ENCODE assay signal across 18 cellular contexts in genomic region chr1:8293641-8294169, GRCh38. TPM values are rescaled to one million over a fixed set of nuclear protein-coding genes. Genes with fewer than 3 reads are reported as not detected.
A peak's percentile ranks its signal among the peaks of the same experiment; 100 is the strongest.
DNase-seq lines count a peak whose midpoint lies in the region; ATAC-seq, FAIRE-seq and TF ChIP-seq lines count a peak whose summit lies in the region.
"Had no signal": no experiment of that assay in that cellular context is flagged by ENCODE, and none has a peak within 500 bp of the region (broad histone marks: within the 10 kb centered on the region; RNA-seq: fewer than 3 reads in every experiment).

No MANE protein-coding gene starts in this region.

- DNase-seq in chondrocyte (ENCODE audit: low spot score) = no peak
- no peak for DNase-seq in lower lobe of right lung
- DNase-seq in small intestine = peak; percentile 27
- DNase-seq in vagina (ENCODE audit: extremely low spot score in 2 of 2) = no peak
- no peak for DNase-seq in activated CD8-positive, alpha-beta T cell treated with anti-CD3 and anti-CD28 coated beads, Interleukin-2, amount 10 ng/mL, durations not matched to agents 7 days and 5 days
- DNase-seq in NCI-H748 (lab: John Stamatoyannopoulos, UW; ENCODE audit: unreplicated experiment) = no peak
- DNase-seq in heart right ventricle = no peak
- DNase-seq: CD8-positive, alpha-beta T cell; DMS53; EL; GOT3; NCI-H1417; NCI-H187 treated with DMSO at 0.1 percent for 48 hours; NCI-H524; RPMI8226; SHP77 treated with DMSO at 0.1 percent for 48 hours had no signal

- no peaks in the 10 kb centered on the region for H3K27me3 ChIP-seq in lower lobe of right lung (ENCODE audit: low read depth)
- H3K27me3 ChIP-seq in small intestine (ENCODE audit: control insufficient read depth in 2 of 2, insufficient read depth in 2 of 2, low read length in 2 of 2) = no peaks in the 10 kb centered on the region
- no peaks in the 10 kb centered on the region for H3K27me3 ChIP-seq in vagina
- H3K27me3 ChIP-seq in heart right ventricle = no peaks in the 10 kb centered on the region
- H3K27me3 ChIP-seq: BLaER1 treated with 17β-estradiol and CSF1 and Interleukin-3, amounts not matched to agents 10 nM and 100 nM had no signal

- H3K4me1 ChIP-seq in lower lobe of right lung (no peaks in the 10 kb centered on the region), small intestine (ENCODE audit: control insufficient read depth in 2 of 2, insufficient read depth in 1 of 2, low read depth in 1 of 2, low read length in 1 of 2) (peaks cover 0 to 2% of the 10 kb centered on the region in 2 donors), vagina (no peaks in the 10 kb centered on the region), heart right ventricle (no peaks in the 10 kb centered on the region)
- H3K4me1 ChIP-seq: BLaER1 treated with 17β-estradiol and CSF1 and Interleukin-3, amounts not matched to agents 10 nM and 100 nM had no signal

- H3K9me3 Mint-ChIP-seq in chondrocyte (ENCODE audit: low read depth) = no peaks in the 10 kb centered on the region
- no peaks in the 10 kb centered on the region for H3K9me3 Mint-ChIP-seq in activated CD8-positive, alpha-beta T cell treated with anti-CD3 and anti-CD28 coated beads, Interleukin-2, amount 10 ng/mL, durations not matched to agents 7 days and 5 days (ENCODE audit: insufficient read depth)
- H3K9me3 Mint-ChIP-seq: CD8-positive, alpha-beta T cell had no signal

- intact Hi-C loops in lower lobe of right lung (cut with DNase I) (no loop called here), vagina (cut with DNase I) (no loop called here), heart right ventricle (cut with DNase I) (no loop called here)

- H3K36me3 ChIP-seq in lower lobe of right lung = no peaks in the 10 kb centered on the region
- H3K36me3 ChIP-seq in small intestine (ENCODE audit: control insufficient read depth in 2 of 2, insufficient read depth in 2 of 2, low read length in 2 of 2) = no peaks in the 10 kb centered on the region
- no peaks in the 10 kb centered on the region for H3K36me3 ChIP-seq in vagina
- no peaks in the 10 kb centered on the region for H3K36me3 ChIP-seq in heart right ventricle
- H3K36me3 ChIP-seq: BLaER1 treated with 17β-estradiol and CSF1 and Interleukin-3, amounts not matched to agents 10 nM and 100 nM had no signal

- no peaks in the 10 kb centered on the region for H3K9me3 ChIP-seq in lower lobe of right lung
- no peaks in the 10 kb centered on the region for H3K9me3 ChIP-seq in small intestine (ENCODE audit: control insufficient read depth, low read depth)
- no peaks in the 10 kb centered on the region for H3K9me3 ChIP-seq in vagina
- no peaks in the 10 kb centered on the region for H3K9me3 ChIP-seq in heart right ventricle
- H3K9me3 ChIP-seq: BLaER1 treated with 17β-estradiol and CSF1 and Interleukin-3, amounts not matched to agents 10 nM and 100 nM had no signal

- H3K36me3 Mint-ChIP-seq in chondrocyte (ENCODE audit: low read depth) = no peaks in the 10 kb centered on the region
- no peaks in the 10 kb centered on the region for H3K36me3 Mint-ChIP-seq in activated CD8-positive, alpha-beta T cell treated with anti-CD3 and anti-CD28 coated beads, Interleukin-2, amount 10 ng/mL, durations not matched to agents 7 days and 5 days (ENCODE audit: low read depth)
- H3K36me3 Mint-ChIP-seq: CD8-positive, alpha-beta T cell had no signal

- no peak overlapping the region for H3K4me3 Mint-ChIP-seq in chondrocyte (ENCODE audit: unreplicated experiment)
- H3K4me3 Mint-ChIP-seq in activated CD8-positive, alpha-beta T cell treated with anti-CD3 and anti-CD28 coated beads, Interleukin-2, amount 10 ng/mL, durations not matched to agents 7 days and 5 days = no peak overlapping the region
- H3K4me3 Mint-ChIP-seq: CD8-positive, alpha-beta T cell had no signal

- 89 to 91% (median 91%) methylated on average over 4 of the region's 4 CpGs for whole genome bisulfite sequencing in small intestine, 3 donors
- 95 to 96% methylated on average over 4 of the region's 4 CpGs for WGBS in heart right ventricle, 2 donors

- H3K4me3 ChIP-seq in lower lobe of right lung = peak overlapping the region; percentile 14
- H3K4me3 ChIP-seq in small intestine (ENCODE audit: low read depth in 1 of 2, low read length in 2 of 2) = no peak overlapping the region
- H3K4me3 ChIP-seq in vagina = no peak overlapping the region
- no peak overlapping the region for H3K4me3 ChIP-seq in heart right ventricle
- H3K4me3 ChIP-seq: BLaER1 treated with 17β-estradiol and CSF1 and Interleukin-3, amounts not matched to agents 10 nM and 100 nM; GM12878 had no signal

- H3K4me1 Mint-ChIP-seq in chondrocyte (ENCODE audit: low read depth) = peaks cover 18% of the 10 kb centered on the region
- H3K4me1 Mint-ChIP-seq in activated CD8-positive, alpha-beta T cell treated with anti-CD3 and anti-CD28 coated beads, Interleukin-2, amount 10 ng/mL, durations not matched to agents 7 days and 5 days (ENCODE audit: low read depth) = no peaks in the 10 kb centered on the region

- no peak for TF ChIP-seq CTCF in chondrocyte (IDR thresholded peaks at IDR 0.05)
- TF ChIP-seq CTCF in lower lobe of right lung (IDR thresholded peaks at IDR 0.05) = no peak
- TF ChIP-seq CTCF in vagina (IDR thresholded peaks at IDR 0.05) = no peak
- no peak for TF ChIP-seq CTCF in heart right ventricle (IDR thresholded peaks at IDR 0.05)

- FAIRE-seq in small intestine (lab: Jason Lieb, UNC) = no peak
- FAIRE-seq: GM12878 had no signal

- CTCF ChIA-PET in activated CD8-positive, alpha-beta T cell treated with anti-CD3 and anti-CD28 coated beads, Interleukin-2, amount 10 ng/mL, durations not matched to agents 7 days and 5 days (lab: Charles Lee) = interaction anchor here (1.2 kb wide), 1 partner anchor 279 kb away, joined by 5 read pairs; no protein-coding TSS in a partner anchor

- H3K27ac Mint-ChIP-seq in chondrocyte (ENCODE audit: unreplicated experiment) = peak overlapping the region; percentile 70
- no peak overlapping the region for H3K27ac Mint-ChIP-seq in activated CD8-positive, alpha-beta T cell treated with anti-CD3 and anti-CD28 coated beads, Interleukin-2, amount 10 ng/mL, durations not matched to agents 7 days and 5 days
- H3K27ac Mint-ChIP-seq: CD8-positive, alpha-beta T cell had no signal

- ATAC-seq in lower lobe of right lung (peak; percentile 9 to 35), heart right ventricle (no peak)
- no peak for ATAC-seq in activated CD8-positive, alpha-beta T cell treated with anti-CD3 and anti-CD28 coated beads, Interleukin-2, amount 10 ng/mL, durations not matched to agents 7 days and 5 days
- ATAC-seq: CD8-positive, alpha-beta T cell; GM12878 had no signal

- H3K27ac ChIP-seq in lower lobe of right lung (peak overlapping the region; percentile 77), small intestine (ENCODE audit: low read depth in 1 of 2, low read length in 1 of 2) (peak overlapping the region in 1 of 2 donors; percentile 21), vagina (peak overlapping the region; percentile 25), heart right ventricle (no peak overlapping the region)
- H3K27ac ChIP-seq: BLaER1 treated with 17β-estradiol and CSF1 and Interleukin-3, amounts not matched to agents 10 nM and 100 nM had no signal

- no peaks in the 10 kb centered on the region for H3K27me3 Mint-ChIP-seq in chondrocyte (ENCODE audit: low read depth)
- H3K27me3 Mint-ChIP-seq in activated CD8-positive, alpha-beta T cell treated with anti-CD3 and anti-CD28 coated beads, Interleukin-2, amount 10 ng/mL, durations not matched to agents 7 days and 5 days (ENCODE audit: low read depth) = no peaks in the 10 kb centered on the region

- TF ChIP-seq POLR2A in vagina (IDR thresholded peaks at IDR 0.05) = no peak

- POLR2A ChIA-PET in activated CD8-positive, alpha-beta T cell treated with anti-CD3 and anti-CD28 coated beads, Interleukin-2, amount 10 ng/mL, durations not matched to agents 7 days and 5 days (lab: Charles Lee) = no interaction called here

RNA-seq across cellular contexts. Expression of gene SLC45A1, which starts 24.2 kb away (rescaled TPM):
- total RNA-seq in chondrocyte (2.9 to 5.1 TPM (median 4.8 TPM) in 3 replicates), lower lobe of right lung (0.92 TPM), vagina (13.8 TPM), heart right ventricle (1 to 10 TPM in 7 of 10 donors, under 1 TPM in 3; 0.53 to 2.7 (median 1.5) TPM)
- polyA plus RNA-seq in small intestine (1 to 10 TPM in 1 of 3 donors, not detected in 2; 2.4 TPM), heart right ventricle (1 to 10 TPM; 3.2 to 4.1 TPM)
- under 1 TPM in 1 of 2 experiments, not detected in 1; 0.13 TPM for total RNA-seq in activated CD8-positive, alpha-beta T cell treated with anti-CD3 and anti-CD28 coated beads, Interleukin-2, amount 10 ng/mL, durations not matched to agents 7 days and 5 days

Comparison
In these comparisons a context has a peak if more than half of its experiments do, and no peak if none do; other contexts are left out.
1. ATAC-seq: peak in lower lobe of right lung (2 of 2); none in activated CD8-positive, alpha-beta T cell treated with anti-CD3 and anti-CD28 coated beads, Interleukin-2, amount 10 ng/mL, durations not matched to agents 7 days and 5 days (single experiment) and heart right ventricle (0 of 8).
2. H3K27ac ChIP-seq: peak in lower lobe of right lung (single experiment) and vagina (single experiment); none in heart right ventricle (0 of 10).